9 cellular contexts compared by ENCODE assay signal in the genomic region with DNA sequence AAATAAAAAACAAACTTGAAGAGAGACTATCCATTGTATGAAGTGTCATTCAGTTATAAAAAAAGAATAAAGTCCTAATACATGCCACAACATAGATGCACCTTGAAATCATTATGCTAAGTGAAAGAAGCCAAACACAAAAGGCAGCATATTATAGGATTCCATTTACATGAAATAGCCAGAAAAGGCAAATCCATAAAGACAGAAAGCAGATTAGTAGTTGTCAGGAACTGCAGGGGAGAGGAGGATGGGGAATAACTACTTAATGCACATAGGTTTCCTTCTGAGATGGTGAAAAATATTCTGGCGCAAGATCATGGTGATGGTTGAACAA. TPM values are rescaled to one million over a fixed set of nuclear protein-coding genes. Genes with fewer than 3 reads are reported as not detected.
A peak's percentile ranks its signal among the peaks of the same experiment; 100 is the strongest.
DNase-seq lines count a peak whose midpoint lies in the region; ATAC-seq and TF ChIP-seq lines count a peak whose summit lies in the region.
"Had no signal": no experiment of that assay in that cellular context is flagged by ENCODE, and none has a peak within 500 bp of the region (broad histone marks: within the 10 kb centered on the region; RNA-seq: fewer than 3 reads in every experiment).

No MANE protein-coding gene starts in this region.

- H3K27me3 ChIP-seq in neural cell (ENCODE audit: insufficient read depth, low read depth, low read length), result no peaks in the 10 kb centered on the region

- H3K27ac ChIP-seq in neural cell (ENCODE audit: low read length), result peak overlapping the region; percentile 68

- H3K9ac ChIP-seq in neural cell (ENCODE audit: low read length), result no peak overlapping the region

- no peaks in the 10 kb centered on the region for H3K9me2 ChIP-seq in neural cell (ENCODE audit: insufficient read depth, low read length)

- H3K79me2 ChIP-seq in neural cell (replicated peaks; ENCODE audit: insufficient read depth, low read length), result no peaks in the 10 kb centered on the region

- CTCF ChIA-PET in T-cell (lab: Charles Lee), result interaction anchor here in 1 of 2 donors (0.6 kb wide), 1 partner anchor 1651 kb away, joined by 3 read pairs; no protein-coding TSS in a partner anchor

- peaks cover 12 to 16% (median 16%) of the 10 kb centered on the region in 3 donors for H3K4me1 Mint-ChIP-seq in T-cell

- POLR2A ChIA-PET in T-cell (lab: Charles Lee), result no interaction called here

- peaks cover 4% of the 10 kb centered on the region in 2 donors for H3K27me3 Mint-ChIP-seq in T-cell

- no peak overlapping the region for H3K4me2 ChIP-seq in neural cell (ENCODE audit: low read length)

- peak overlapping the region in 1 of 2 donors; percentile 56 for H3K27ac Mint-ChIP-seq in T-cell
- H3K27ac Mint-ChIP-seq: nephron had no signal

- peaks cover 5% of the 10 kb centered on the region for H3F3A ChIP-seq in neural cell (ENCODE audit: insufficient read depth, low read length, poor library complexity, severe bottlenecking)

- H2AFZ ChIP-seq in neural cell (ENCODE audit: low read depth, low read length), result no peak overlapping the region

- H3K4me3 ChIP-seq in neural cell (ENCODE audit: low read length), result no peak overlapping the region

- DNase-seq in T-cell (no peak), posterior cingulate gyrus (no peak), foreskin melanocyte (no peak), HuH-7.5 (ENCODE audit: low spot score) (no peak), NCI-H1694 (lab: John Stamatoyannopoulos, UW) (no peak)

- peak overlapping the region; percentile 57 to 72 (median 71) for H3K4me3 Mint-ChIP-seq in T-cell
- H3K4me3 Mint-ChIP-seq: nephron had no signal

- peak; percentile 23 for ATAC-seq in GM19025 (IDR thresholded peaks at IDR 0.05; ENCODE audit: low read depth, unreplicated experiment)
- peak; percentile 25 for ATAC-seq in HG02840 (IDR thresholded peaks at IDR 0.05; ENCODE audit: low FRiP score, unreplicated experiment)
- ATAC-seq in T-cell (replicated peaks in 1 of 4), result peak in 2 of 4 experiments; percentile 19 to 20

- TF ChIP-seq CTCF in neural cell (IDR thresholded peaks at IDR 0.05; ENCODE audit: poor library complexity, severe bottlenecking), result no peak

- intact Hi-C loops in posterior cingulate gyrus (cut with DNase I), result no loop called here

- no peaks in the 10 kb centered on the region for H3K36me3 ChIP-seq in neural cell (ENCODE audit: insufficient read depth, low read length)

- H4K20me1 ChIP-seq in neural cell (ENCODE audit: insufficient read depth), result no peaks in the 10 kb centered on the region

- no peak for TF ChIP-seq RAD21 in neural cell (conservative IDR thresholded peaks at IDR 0.05)

- no peaks in the 10 kb centered on the region for H3K9me3 ChIP-seq in neural cell (ENCODE audit: low read length)

- no peaks in the 10 kb centered on the region for H3K36me3 Mint-ChIP-seq in T-cell

- peaks cover 0 to 8% (median 0%) of the 10 kb centered on the region in 3 donors for H3K9me3 Mint-ChIP-seq in T-cell

- peak; percentile 65 for TF ChIP-seq EP300 in neural cell (conservative IDR thresholded peaks at IDR 0.05; ENCODE audit: poor library complexity, severe bottlenecking)

TF ChIP-seq in neural cell, 6 proteins besides CTCF, POLR2A, EP300 and RAD21:
- TF ChIP-seq SMC3 (conservative IDR thresholded peaks at IDR 0.05; ENCODE audit: poor library complexity), result no peak
- no peak for TF ChIP-seq TAF1 (IDR thresholded peaks at IDR 0.05; ENCODE audit: low read depth)
- TF ChIP-seq MXI1 (conservative IDR thresholded peaks at IDR 0.05; ENCODE audit: poor library complexity, severe bottlenecking), result no peak
- no peak for TF ChIP-seq POLR2AphosphoS5 (IDR thresholded peaks at IDR 0.05)
- TF ChIP-seq EZH2 (IDR thresholded peaks at IDR 0.05; ENCODE audit: borderline replicate concordance, insufficient read depth, low read length, poor library complexity, severe bottlenecking), result no peak
- TF ChIP-seq, protein P1, sequence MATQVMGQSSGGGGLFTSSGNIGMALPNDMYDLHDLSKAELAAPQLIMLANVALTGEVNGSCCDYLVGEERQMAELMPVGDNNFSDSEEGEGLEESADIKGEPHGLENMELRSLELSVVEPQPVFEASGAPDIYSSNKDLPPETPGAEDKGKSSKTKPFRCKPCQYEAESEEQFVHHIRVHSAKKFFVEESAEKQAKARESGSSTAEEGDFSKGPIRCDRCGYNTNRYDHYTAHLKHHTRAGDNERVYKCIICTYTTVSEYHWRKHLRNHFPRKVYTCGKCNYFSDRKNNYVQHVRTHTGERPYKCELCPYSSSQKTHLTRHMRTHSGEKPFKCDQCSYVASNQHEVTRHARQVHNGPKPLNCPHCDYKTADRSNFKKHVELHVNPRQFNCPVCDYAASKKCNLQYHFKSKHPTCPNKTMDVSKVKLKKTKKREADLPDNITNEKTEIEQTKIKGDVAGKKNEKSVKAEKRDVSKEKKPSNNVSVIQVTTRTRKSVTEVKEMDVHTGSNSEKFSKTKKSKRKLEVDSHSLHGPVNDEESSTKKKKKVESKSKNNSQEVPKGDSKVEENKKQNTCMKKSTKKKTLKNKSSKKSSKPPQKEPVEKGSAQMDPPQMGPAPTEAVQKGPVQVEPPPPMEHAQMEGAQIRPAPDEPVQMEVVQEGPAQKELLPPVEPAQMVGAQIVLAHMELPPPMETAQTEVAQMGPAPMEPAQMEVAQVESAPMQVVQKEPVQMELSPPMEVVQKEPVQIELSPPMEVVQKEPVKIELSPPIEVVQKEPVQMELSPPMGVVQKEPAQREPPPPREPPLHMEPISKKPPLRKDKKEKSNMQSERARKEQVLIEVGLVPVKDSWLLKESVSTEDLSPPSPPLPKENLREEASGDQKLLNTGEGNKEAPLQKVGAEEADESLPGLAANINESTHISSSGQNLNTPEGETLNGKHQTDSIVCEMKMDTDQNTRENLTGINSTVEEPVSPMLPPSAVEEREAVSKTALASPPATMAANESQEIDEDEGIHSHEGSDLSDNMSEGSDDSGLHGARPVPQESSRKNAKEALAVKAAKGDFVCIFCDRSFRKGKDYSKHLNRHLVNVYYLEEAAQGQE (IDR thresholded peaks at IDR 0.05; ENCODE audit: borderline replicate concordance), result no peak

RNA-seq across cellular contexts. Expression of a gene that starts 6.6 kb away (rescaled TPM):
- total RNA-seq in T-cell, result under 1 TPM in 1 of 5 donors, not detected in 4; 0.73 TPM
- 0.25 TPM in 1 of 2 replicates, not detected in the other for polyA plus RNA-seq in neural cell
- not detected in 2 replicates for polyA minus RNA-seq in neural cell
